In genomic region chr3:23863060-23863459, GRCh38 we compare ENCODE assay signal across 2 cellular contexts.
TF ChIP-seq lines count a peak whose summit lies in the region.

No MANE protein-coding gene starts in this region.

TF ChIP-seq in IMR-90, 13 proteins besides CTCF, POLR2A, EP300 and RAD21:
- TF ChIP-seq MAFK (IDR thresholded peaks at IDR 0.05; ENCODE audit: low read depth, low read length), result no peak
- TF ChIP-seq NFE2L2 (IDR thresholded peaks at IDR 0.05; ENCODE audit: low read depth, low read length), result no peak
- no peak for TF ChIP-seq ELK1 (IDR thresholded peaks at IDR 0.05; ENCODE audit: borderline replicate concordance, low read depth, low read length)
- no peak for TF ChIP-seq BHLHE40 (IDR thresholded peaks at IDR 0.05; ENCODE audit: low read depth, low read length)
- TF ChIP-seq RCOR1 (IDR thresholded peaks at IDR 0.05; ENCODE audit: insufficient replicate concordance, low read length), result no peak

TF ChIP-seq in HepG2, 621 proteins besides CTCF, POLR2A, EP300 and RAD21:
- TF ChIP-seq AGO2 (optimal IDR thresholded peaks at IDR 0.05; ENCODE audit: low read depth, low read length) (no peak), MTA3 (CRISPR knock-in tag; IDR thresholded peaks at IDR 0.05) (no peak), GATAD2A (CRISPR knock-in tag; IDR thresholded peaks at IDR 0.05) (no peak), ZNF383 (CRISPR knock-in tag; IDR thresholded peaks at IDR 0.05; ENCODE audit: borderline replicate concordance) (no peak)
